ENCODE assay signal across 2 cellular contexts in genomic region chr19:33279430-33280350, GRCh38.
TF ChIP-seq lines count a peak whose summit lies in the region.

No MANE protein-coding gene starts in this region.

TF ChIP-seq in HEK293, 187 proteins besides CTCF, POLR2A, EP300 and RAD21:
- TF ChIP-seq ZNF792 (tag by site-specific recombination; IDR thresholded peaks at IDR 0.05), result no peak
- peak; percentile 36; the same call in 1 of the 2 replicates for TF ChIP-seq ZIC2 (tag by site-specific recombination; IDR thresholded peaks at IDR 0.05)
- TF ChIP-seq ZNF266 (tag by site-specific recombination; IDR thresholded peaks at IDR 0.05; ENCODE audit: low read depth), result no peak
- no peak for TF ChIP-seq HOXD13 (CRISPR knock-in tag; IDR thresholded peaks at IDR 0.05; ENCODE audit: borderline replicate concordance)
- TF ChIP-seq ZNF174 (tag by site-specific recombination; IDR thresholded peaks at IDR 0.05), result no peak
- TF ChIP-seq ZNF677 (tag by site-specific recombination; IDR thresholded peaks at IDR 0.05), result no peak
- TF ChIP-seq, protein P1, sequence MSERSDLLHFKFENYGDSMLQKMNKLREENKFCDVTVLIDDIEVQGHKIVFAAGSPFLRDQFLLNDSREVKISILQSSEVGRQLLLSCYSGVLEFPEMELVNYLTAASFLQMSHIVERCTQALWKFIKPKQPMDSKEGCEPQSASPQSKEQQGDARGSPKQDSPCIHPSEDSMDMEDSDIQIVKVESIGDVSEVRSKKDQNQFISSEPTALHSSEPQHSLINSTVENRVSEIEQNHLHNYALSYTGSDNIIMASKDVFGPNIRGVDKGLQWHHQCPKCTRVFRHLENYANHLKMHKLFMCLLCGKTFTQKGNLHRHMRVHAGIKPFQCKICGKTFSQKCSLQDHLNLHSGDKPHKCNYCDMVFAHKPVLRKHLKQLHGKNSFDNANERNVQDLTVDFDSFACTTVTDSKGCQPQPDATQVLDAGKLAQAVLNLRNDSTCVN (tag by site-specific recombination; optimal IDR thresholded peaks at IDR 0.05), result no peak
- TF ChIP-seq ZNF157 (tag by site-specific recombination; IDR thresholded peaks at IDR 0.05), result 0 out of 2 replicates have a peak, but pooled peaks have one; percentile 13

TF ChIP-seq in H1, 55 proteins besides CTCF, POLR2A, EP300 and RAD21:
- TF ChIP-seq SIRT6 (IDR thresholded peaks at IDR 0.05; ENCODE audit: low read length) (no peak), CHD2 (IDR thresholded peaks at IDR 0.05; ENCODE audit: low read length) (no peak), HDAC2 (IDR thresholded peaks at IDR 0.05; ENCODE audit: borderline replicate concordance in 1 of 2, low read depth in 2 of 2, low read length in 2 of 2) (no peak), TCF12 (IDR thresholded peaks at IDR 0.05; ENCODE audit: low read depth, low read length) (no peak), BACH1 (IDR thresholded peaks at IDR 0.05; ENCODE audit: low read length) (no peak), SP4 (IDR thresholded peaks at IDR 0.05; ENCODE audit: low read length) (no peak), ATF2 (IDR thresholded peaks at IDR 0.05; ENCODE audit: low read length) (no peak), SP1 (IDR thresholded peaks at IDR 0.05; ENCODE audit: low read depth, low read length) (no peak), EZH2 (IDR thresholded peaks at IDR 0.05; ENCODE audit: low read depth, low read length, severe bottlenecking) (no peak), SAP30 (IDR thresholded peaks at IDR 0.05; ENCODE audit: insufficient read depth, insufficient replicate concordance, low read length) (no peak), RNF2 (IDR thresholded peaks at IDR 0.05; ENCODE audit: borderline replicate concordance, low read depth, low read length, missing control alignments, poor library complexity, severe bottlenecking) (no peak), GTF2F1 (IDR thresholded peaks at IDR 0.05; ENCODE audit: borderline replicate concordance, low read depth, low read length) (no peak), TAF1 (IDR thresholded peaks at IDR 0.05; ENCODE audit: low read depth, low read length) (no peak), YY1 (IDR thresholded peaks at IDR 0.05; ENCODE audit: low read depth, low read length) (no peak), TBP (IDR thresholded peaks at IDR 0.05; ENCODE audit: low read depth, low read length) (no peak), RXRA (IDR thresholded peaks at IDR 0.05; ENCODE audit: insufficient read depth, low read depth, low read length) (no peak), CBX8 (IDR thresholded peaks at IDR 0.05; ENCODE audit: borderline replicate concordance, low read depth, low read length) (no peak), POLR2AphosphoS5 (IDR thresholded peaks at IDR 0.05; ENCODE audit: low read depth, low read length) (no peak)
